In the genomic region with DNA sequence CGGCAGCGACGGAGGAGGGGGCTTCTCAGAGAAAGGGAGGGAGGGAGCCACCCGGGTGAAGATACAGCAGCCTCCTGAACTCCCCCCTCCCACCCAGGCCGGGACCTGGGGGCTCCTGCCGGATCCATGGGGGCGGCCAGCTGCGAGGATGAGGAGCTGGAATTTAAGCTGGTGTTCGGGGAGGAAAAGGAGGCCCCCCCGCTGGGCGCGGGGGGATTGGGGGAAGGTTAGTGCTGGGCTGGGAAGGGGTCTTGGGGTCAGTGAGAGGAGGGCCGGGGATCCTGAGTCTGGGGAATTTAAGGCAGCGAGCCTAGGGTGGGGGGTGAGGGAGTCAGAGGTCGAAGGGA, we compare ENCODE assay signal across 11 cellular contexts. TPM values are rescaled to one million over a fixed set of nuclear protein-coding genes. Genes with fewer than 3 reads are reported as not detected.
DNase-seq lines count a peak whose midpoint lies in the region; ATAC-seq, FAIRE-seq and TF ChIP-seq lines count a peak whose summit lies in the region.
"Had no signal": no experiment of that assay in that cellular context is flagged by ENCODE, and none has a peak within 500 bp of the region (broad histone marks: within the 10 kb centered on the region; RNA-seq: fewer than 3 reads in every experiment).

No MANE protein-coding gene starts in this region.

- no peak for FAIRE-seq in astrocyte (lab: Jason Lieb, UNC)
- FAIRE-seq: keratinocyte had no signal

- intact Hi-C loops in left lung (cut with DNase I): loop anchor here in 1 of 2 donors (5.0 kb wide), 1 partner anchor 64 kb away; no protein-coding TSS in a partner anchor

- no peaks in the 10 kb centered on the region for H3K79me2 ChIP-seq in astrocyte (ENCODE audit: insufficient read depth, low read length)

- no peaks in the 10 kb centered on the region for H3K27me3 ChIP-seq in astrocyte (ENCODE audit: insufficient read depth, low read length)
- peaks cover 0 to 58% of the 10 kb centered on the region in 2 donors for H3K27me3 ChIP-seq in left lung

- peak overlapping the region; percentile 97 for H3K9ac ChIP-seq in astrocyte (ENCODE audit: low read length)

- ATAC-seq in left lung: no peak

- H3K9me3 ChIP-seq in astrocyte (ENCODE audit: insufficient read depth, low read depth, low read length) (no peaks in the 10 kb centered on the region), left lung (no peaks in the 10 kb centered on the region)

- H3K9me3 Mint-ChIP-seq in astrocyte (ENCODE audit: unreplicated experiment): no peaks in the 10 kb centered on the region

- no peaks in the 10 kb centered on the region for H3K27me3 Mint-ChIP-seq in astrocyte (ENCODE audit: low read depth, unreplicated experiment)

- TF ChIP-seq CTCF in astrocyte (IDR thresholded peaks at IDR 0.05; ENCODE audit: insufficient read depth, low read depth, low read length) (no peak), left lung (IDR thresholded peaks at IDR 0.05) (no peak)

- H3K36me3 ChIP-seq in astrocyte (ENCODE audit: insufficient read depth, low read length) (peaks cover 5% of the 10 kb centered on the region), left lung (no peaks in the 10 kb centered on the region)

- H3K4me1 ChIP-seq in astrocyte (ENCODE audit: insufficient read depth, low read length) (peaks cover 21% of the 10 kb centered on the region), left lung (peaks cover 5 to 29% of the 10 kb centered on the region in 2 donors)

- peak overlapping the region; percentile 65 for H2AFZ ChIP-seq in astrocyte (ENCODE audit: low read depth, low read length)

- H3K4me3 Mint-ChIP-seq in astrocyte (ENCODE audit: unreplicated experiment): peak overlapping the region; percentile 87

- peak overlapping the region; percentile 84 for H3K4me3 ChIP-seq in astrocyte (ENCODE audit: insufficient read depth, low read depth, low read length)
- H3K4me3 ChIP-seq in left lung: peak overlapping the region; percentile 46 to 47

- H3K27ac ChIP-seq in astrocyte (ENCODE audit: low read depth, low read length): peak overlapping the region; percentile 74
- peak overlapping the region; percentile 58 to 79 for H3K27ac ChIP-seq in left lung
- peak overlapping the region; percentile 57 for H3K27ac ChIP-seq in temporal lobe (ENCODE audit: low read depth, low read length)

- peak; percentile 55 for DNase-seq in DMS53 (lab: John Stamatoyannopoulos, UW)
- no peak for DNase-seq in DMS53 treated with DMSO at 0.1 percent for 48 hours (lab: John Stamatoyannopoulos, UW; ENCODE audit: unreplicated experiment)
- DNase-seq in astrocyte (ENCODE audit: low read depth): no peak
- no peak for DNase-seq in left lung
- no peak for DNase-seq in Kasumi-1 (lab: John Stamatoyannopoulos, UW)
- no peak for DNase-seq in NCI-H748 treated with DMSO at 0.1 percent for 48 hours (lab: John Stamatoyannopoulos, UW)
- DNase-seq in GM19238 (ENCODE audit: insufficient read length, low spot score): no peak
- DNase-seq: ACHN had no signal

- H3K36me3 Mint-ChIP-seq in astrocyte (ENCODE audit: low read depth, unreplicated experiment): peaks cover 12% of the 10 kb centered on the region

- H3K4me2 ChIP-seq in astrocyte (ENCODE audit: low read length): peak overlapping the region; percentile 100

- peaks cover 21% of the 10 kb centered on the region for H3K4me1 Mint-ChIP-seq in astrocyte (ENCODE audit: low read depth, unreplicated experiment)

- H4K20me1 ChIP-seq in astrocyte (ENCODE audit: insufficient read depth, low read length): peaks cover 12% of the 10 kb centered on the region

- no peak overlapping the region for H3K27ac Mint-ChIP-seq in astrocyte (ENCODE audit: unreplicated experiment)

RNA-seq across cellular contexts. Expression of gene NFATC4, which starts 0.2 kb away (rescaled TPM):
- total RNA-seq in astrocyte (61.9 and 73.9 TPM in 2 replicates), left lung (10 to 100 TPM; 39.4 to 64.2 TPM), temporal lobe (2.5 TPM)
- total RNA-seq: T-helper 1 cell treated with Interleukin-12 subunit alpha and Interleukin-12 subunit beta and Interleukin-4 antibody, amounts not matched to agents 30 ng/mL and 1 ng/mL, for 36 hours had no signal

RNA-seq across cellular contexts. Expression of gene RIPK3, which starts 28.4 kb away (rescaled TPM):
- 0.58 and 0.95 TPM in 2 replicates for total RNA-seq in astrocyte
- total RNA-seq in left lung: 10 to 100 TPM; 16.1 to 26.3 TPM
- total RNA-seq in temporal lobe: 0.25 TPM

RNA-seq across cellular contexts. Expression of gene NYNRIN, which starts 30.6 kb away (rescaled TPM):
- total RNA-seq in astrocyte (25.4 and 32.0 TPM in 2 replicates), left lung (10 to 100 TPM; 16.2 to 23.4 TPM), temporal lobe (14.5 TPM)

RNA-seq across cellular contexts. Expression of gene ADCY4, which starts 33.3 kb away (rescaled TPM):
- 0.32 and 0.67 TPM in 2 replicates for total RNA-seq in astrocyte
- total RNA-seq in left lung: 10 to 100 TPM; 38.2 to 45.2 TPM
- total RNA-seq in temporal lobe: 1.7 TPM

RNA-seq across cellular contexts. Expression of gene LTB4R, which starts 56.9 kb away (rescaled TPM):
- total RNA-seq in astrocyte (5.5 TPM in 2 replicates), left lung (10 to 100 TPM in 1 of 2 donors, 1 to 10 TPM in 1; 5.9 to 26.1 TPM), temporal lobe (1.2 TPM)

Comparison
In these comparisons a context has a peak if more than half of its experiments do, and no peak if none do; other contexts are left out.
1. RNA of gene NFATC4, which starts 0.2 kb away (total RNA-seq): 39.4 to 64.2 TPM in left lung and 61.9 to 73.9 TPM in astrocyte; 2.5 TPM in temporal lobe (single experiment); every median in the first group is over 10 times any median in the second.
2. Peak in every context shown above with its lines, with median percentiles within 50 percentile points of each other: H3K27ac ChIP-seq.